8 cellular contexts compared by ENCODE assay signal in genomic region chr16:29877266-29877961, GRCh38. TPM values are rescaled to one million over a fixed set of nuclear protein-coding genes. Genes with fewer than 3 reads are reported as not detected.
A peak's percentile ranks its signal among the peaks of the same experiment; 100 is the strongest.
DNase-seq lines count a peak whose midpoint lies in the region; ATAC-seq and TF ChIP-seq lines count a peak whose summit lies in the region.

No MANE protein-coding gene starts in this region.

- CTCF ChIA-PET in A673 (lab: Charles Lee): interaction anchor here (0.6 to 1.5 kb wide), 2 partner anchors 29 to 33 kb away, joined by 7 to 9 read pairs; no protein-coding TSS in a partner anchor

- ATAC-seq in GM18502 (IDR thresholded peaks at IDR 0.05; ENCODE audit: poor library complexity, unreplicated experiment): no peak

- peak overlapping the region; percentile 58 for H3K4me3 Mint-ChIP-seq in endothelial cell (ENCODE audit: unreplicated experiment)

- BruUV-seq in A673 (replicated peaks; lab: Mats Ljungman, UMichigan): no TSS peak

- DNase-seq in A673 (ENCODE audit: low spot score): peak; percentile 94
- peak; percentile 98 for DNase-seq in H7
- DNase-seq in WERI-Rb-1: peak; percentile 52
- peak; percentile 58 for DNase-seq in endothelial cell (ENCODE audit: low spot score)
- peak; percentile 59 for DNase-seq in renal cortical epithelial cell (ENCODE audit: low read depth)
- no peak for DNase-seq in NK-92 (lab: John Stamatoyannopoulos, UW; ENCODE audit: unreplicated experiment)
- DNase-seq in NCI-H146 (lab: John Stamatoyannopoulos, UW): no peak

- H3K9me3 ChIP-seq in A673 (ENCODE audit: low read depth, low read length, poor library complexity, severe bottlenecking) (no peaks in the 10 kb centered on the region), WERI-Rb-1 (ENCODE audit: severe bottlenecking) (no peaks in the 10 kb centered on the region)

- H3K27me3 ChIP-seq in A673 (replicated peaks; ENCODE audit: insufficient read depth, low read depth, low read length, poor library complexity) (no peaks in the 10 kb centered on the region), H7 (ENCODE audit: control insufficient read depth, insufficient read depth, low read length) (peaks cover 7% of the 10 kb centered on the region; the same call in 1 of the 2 replicates), WERI-Rb-1 (ENCODE audit: insufficient read depth, low read depth, severe bottlenecking) (no peaks in the 10 kb centered on the region)

- intact Hi-C loops in A673 (cut with micrococcal nuclease; ENCODE audit: unreplicated experiment): no loop called here

- no peaks in the 10 kb centered on the region for H3K36me3 ChIP-seq in A673 (ENCODE audit: insufficient read depth, low read length, poor library complexity, severe bottlenecking)
- H3K36me3 ChIP-seq in H7 (replicated peaks; ENCODE audit: control insufficient read depth, insufficient read depth, low read length): peaks cover 2% of the 10 kb centered on the region
- peaks cover 40% of the 10 kb centered on the region for H3K36me3 ChIP-seq in WERI-Rb-1

- H3K27ac ChIP-seq in A673 (ENCODE audit: low read depth, low read length, poor library complexity, severe bottlenecking) (peak overlapping the region; percentile 21), WERI-Rb-1 (no peak overlapping the region)

- POLR2A ChIA-PET in A673 (lab: Charles Lee; ENCODE audit: low non-redundant PET): interaction anchor here (0.5 kb wide), 2 partner anchors 180 to 522 kb away, joined by 4 to 5 read pairs; no protein-coding TSS in a partner anchor

- H3K27ac Mint-ChIP-seq in endothelial cell (ENCODE audit: unreplicated experiment): no peak overlapping the region

- peaks cover 15% of the 10 kb centered on the region for H3K4me1 ChIP-seq in A673 (ENCODE audit: insufficient read depth, low read length, poor library complexity, severe bottlenecking)

- H3K4me1 Mint-ChIP-seq in endothelial cell (ENCODE audit: unreplicated experiment): peaks cover 4% of the 10 kb centered on the region

- H3K27me3 Mint-ChIP-seq in endothelial cell (ENCODE audit: unreplicated experiment): peaks cover 6% of the 10 kb centered on the region

- H3K4me3 ChIP-seq in A673 (ENCODE audit: low read depth, low read length, poor library complexity, severe bottlenecking) (peak overlapping the region; percentile 45), H7 (ENCODE audit: insufficient read depth, low read depth, low read length) (peak overlapping the region; percentile 58), WERI-Rb-1 (ENCODE audit: low read depth, low read length) (no peak overlapping the region)

- H3K9me3 Mint-ChIP-seq in endothelial cell (ENCODE audit: unreplicated experiment): no peaks in the 10 kb centered on the region

- peaks cover 3% of the 10 kb centered on the region for H3K36me3 Mint-ChIP-seq in endothelial cell (ENCODE audit: low read depth, unreplicated experiment)

- TF ChIP-seq CTCF in A673 (conservative IDR thresholded peaks at IDR 0.05; ENCODE audit: low read depth, low read length) (no peak), WERI-Rb-1 (IDR thresholded peaks at IDR 0.05; ENCODE audit: low read depth, low read length) (no peak), endothelial cell (IDR thresholded peaks at IDR 0.05; ENCODE audit: unreplicated experiment) (no peak)

RNA-seq across cellular contexts. Expression of gene CDIPT, which starts 14.4 kb away (rescaled TPM):
- total RNA-seq in A673 (2021): 51.7 and 55.6 TPM in 2 replicates
- 91.3 and 97.6 TPM in 2 replicates for total RNA-seq in H7 (2014; rRNA removed; shearing (Covaris generic))
- 85.0 TPM for total RNA-seq in endothelial cell (ENCODE audit: unreplicated experiment)
- total RNA-seq in renal cortical epithelial cell: 69.1 and 114 TPM in 2 replicates

RNA-seq across cellular contexts. Expression of gene SEZ6L2, which starts 21.9 kb away (rescaled TPM):
- total RNA-seq in A673 (2021) (7.0 and 9.1 TPM in 2 replicates), endothelial cell (ENCODE audit: unreplicated experiment) (34.2 TPM), renal cortical epithelial cell (9.2 and 45.7 TPM in 2 replicates)
- 47.3 and 59.0 TPM in 2 replicates for total RNA-seq in H7 (2014; rRNA removed; shearing (Covaris generic))

RNA-seq across cellular contexts. Expression of gene ASPHD1, which starts 22.9 kb away (rescaled TPM):
- 2.0 and 2.5 TPM in 2 replicates for total RNA-seq in A673 (2021)
- total RNA-seq in H7 (2014; rRNA removed; shearing (Covaris generic)): 24.4 and 24.6 TPM in 2 replicates
- 3.0 TPM for total RNA-seq in endothelial cell (ENCODE audit: unreplicated experiment)
- total RNA-seq in renal cortical epithelial cell: 15.8 and 33.3 TPM in 2 replicates

RNA-seq across cellular contexts. Expression of gene KCTD13, which starts 48.6 kb away (rescaled TPM):
- total RNA-seq in A673 (2021) (32.4 and 33.3 TPM in 2 replicates), endothelial cell (ENCODE audit: unreplicated experiment) (25.8 TPM), renal cortical epithelial cell (12.5 and 13.2 TPM in 2 replicates)
- 8.3 and 9.1 TPM in 2 replicates for total RNA-seq in H7 (2014; rRNA removed; shearing (Covaris generic))

RNA-seq across cellular contexts. Expression of gene MVP, which starts 57.2 kb away (rescaled TPM):
- total RNA-seq in A673 (2021) (5.6 and 7.1 TPM in 2 replicates), endothelial cell (ENCODE audit: unreplicated experiment) (2.0 TPM), renal cortical epithelial cell (431 and 491 TPM in 2 replicates)
- 7.0 and 22.0 TPM in 2 replicates for total RNA-seq in H7 (2014; rRNA removed; shearing (Covaris generic))

Comparison
In these comparisons a context has a peak if more than half of its experiments do, and no peak if none do; other contexts are left out.
1. DNase-seq: peak in A673 (single experiment), H7 (single experiment), WERI-Rb-1 (single experiment), endothelial cell (single experiment) and renal cortical epithelial cell (single experiment); none in NK-92 (single experiment) and NCI-H146 (single experiment).